In genomic region chr10:78706256-78706655, GRCh38 we compare ENCODE assay signal across 26 cellular contexts.
DNase-seq lines count a peak whose midpoint lies in the region; ATAC-seq and TF ChIP-seq lines count a peak whose summit lies in the region.
"Had no signal": no experiment of that assay in that cellular context is flagged by ENCODE, and none has a peak within 500 bp of the region (broad histone marks: within the 10 kb centered on the region; RNA-seq: fewer than 3 reads in every experiment).

No MANE protein-coding gene starts in this region.

- H3K27me3 Mint-ChIP-seq in stimulated activated naive CD8-positive, alpha-beta T cell treated with anti-CD3 and anti-CD28 coated beads, Interleukin-15, amount 100 ng/mL, for 72 hours = peaks cover 6% of the 10 kb centered on the region

- H3K27me3 ChIP-seq in fibroblast of lung (ENCODE audit: control insufficient read depth, insufficient read depth, low read length) = no peaks in the 10 kb centered on the region
- H3K27me3 ChIP-seq: uterus had no signal

- no peaks in the 10 kb centered on the region for H4K20me1 ChIP-seq in fibroblast of lung (ENCODE audit: control insufficient read depth, extremely low read depth, insufficient read depth, low read length)

- H3K4me3 ChIP-seq in fibroblast of lung (replicated peaks in 1 of 4; ENCODE audit: control extremely low read depth in 1 of 4, insufficient read depth in 1 of 4, low read depth in 3 of 4, low read length in 4 of 4) = no peak overlapping the region
- H3K4me3 ChIP-seq: uterus had no signal

- H3K9ac ChIP-seq in fibroblast of lung (ENCODE audit: insufficient read depth, low read length) = no peak overlapping the region
- H3K9ac ChIP-seq: KMS-11 had no signal

- no peaks in the 10 kb centered on the region for H3K79me2 ChIP-seq in fibroblast of lung (ENCODE audit: control insufficient read depth, insufficient read depth, low read length)

- H3K4me1 ChIP-seq in fibroblast of lung (ENCODE audit: control insufficient read depth, extremely low read depth, insufficient read depth, low read length) = peaks cover 3% of the 10 kb centered on the region
- H3K4me1 ChIP-seq: uterus had no signal

- no peak for DNase-seq in stimulated activated naive CD8-positive, alpha-beta T cell treated with anti-CD3 and anti-CD28 coated beads, Interleukin-15, Interleukin-2, amounts not matched to agents 100 U/mL and 50 U/mL, for 24 hours
- no peak for DNase-seq in stimulated activated naive CD8-positive, alpha-beta T cell treated with anti-CD3 and anti-CD28 coated beads, Interleukin-15, amount 100 ng/mL, for 72 hours
- DNase-seq in RPMI7951 (ENCODE audit: low read depth) (peak; percentile 42), fibroblast of lung (ENCODE audit: low read depth in 2 of 2) (peak; percentile 21 to 65), DMS114 treated with DMSO at 0.1 percent for 48 hours (lab: John Stamatoyannopoulos, UW; ENCODE audit: unreplicated experiment) (no peak), superior temporal gyrus (ENCODE audit: extremely low spot score) (no peak), SIG-M5 (lab: John Stamatoyannopoulos, UW) (no peak)
- DNase-seq: activated naive CD8-positive, alpha-beta T cell treated with anti-CD3 and anti-CD28 coated beads, Interleukin-2, amount 10 ng/mL, durations not matched to agents 7 days and 5 days; CD4-positive, alpha-beta T cell; DMS79; foreskin melanocyte; left cardiac atrium; midbrain; NCI-H1048; NCI-H2029 treated with DMSO at 0.1 percent for 48 hours; NCI-H510A treated with DMSO at 0.1 percent for 48 hours; stimulated activated CD4-positive, alpha-beta T cell treated with anti-CD3 and anti-CD28 coated beads, Interleukin-2, amount 100 ng/mL, for 48 hours; substantia nigra; T-helper 9 cell; uterus had no signal

- no peak overlapping the region for H3K4me3 Mint-ChIP-seq in stimulated activated naive CD8-positive, alpha-beta T cell treated with anti-CD3 and anti-CD28 coated beads, Interleukin-15, amount 100 ng/mL, for 72 hours
- H3K4me3 Mint-ChIP-seq: activated naive CD8-positive, alpha-beta T cell treated with anti-CD3 and anti-CD28 coated beads, Interleukin-2, amount 10 ng/mL, durations not matched to agents 7 days and 5 days; activated T-helper 1 cell treated with anti-CD3 and anti-CD28 coated beads, Interleukin-12 subunit alpha, Interleukin-12 subunit beta, Interleukin-2, Interleukin-4 antibody, amounts not matched to agents 30 ng/mL and 10 ng/mL and 1 ng/mL, durations not matched to agents 14 hours and 24 hours and 36 hours; CD4-positive, alpha-beta T cell; neural crest cell had no signal

- H3K4me1 Mint-ChIP-seq in stimulated activated naive CD8-positive, alpha-beta T cell treated with anti-CD3 and anti-CD28 coated beads, Interleukin-15, amount 100 ng/mL, for 72 hours = no peaks in the 10 kb centered on the region
- H3K4me1 Mint-ChIP-seq: activated naive CD8-positive, alpha-beta T cell treated with anti-CD3 and anti-CD28 coated beads, Interleukin-2, amount 10 ng/mL, durations not matched to agents 7 days and 5 days had no signal

- H3K9me3 Mint-ChIP-seq in stimulated activated naive CD8-positive, alpha-beta T cell treated with anti-CD3 and anti-CD28 coated beads, Interleukin-15, amount 100 ng/mL, for 72 hours = peaks cover 5% of the 10 kb centered on the region in 2 donors
- H3K9me3 Mint-ChIP-seq: activated naive CD8-positive, alpha-beta T cell treated with anti-CD3 and anti-CD28 coated beads, Interleukin-2, amount 10 ng/mL, durations not matched to agents 7 days and 5 days; activated T-helper 1 cell treated with anti-CD3 and anti-CD28 coated beads, Interleukin-12 subunit alpha, Interleukin-12 subunit beta, Interleukin-2, Interleukin-4 antibody, amounts not matched to agents 30 ng/mL and 10 ng/mL and 1 ng/mL, durations not matched to agents 14 hours and 24 hours and 36 hours; CD4-positive, alpha-beta T cell had no signal

- no peaks in the 10 kb centered on the region for H3K9me3 ChIP-seq in fibroblast of lung (ENCODE audit: control insufficient read depth, insufficient read depth, low read depth, low read length)
- H3K9me3 ChIP-seq: uterus had no signal

- TF ChIP-seq CTCF in fibroblast of lung (conservative IDR thresholded peaks at IDR 0.05 in 1 of 2, IDR thresholded peaks at IDR 0.05 in 1 of 2; ENCODE audit: low read depth in 1 of 2, low read length in 2 of 2) = no peak

- no peak overlapping the region for H3K27ac Mint-ChIP-seq in stimulated activated naive CD8-positive, alpha-beta T cell treated with anti-CD3 and anti-CD28 coated beads, Interleukin-15, amount 100 ng/mL, for 72 hours
- H3K27ac Mint-ChIP-seq: activated naive CD8-positive, alpha-beta T cell treated with anti-CD3 and anti-CD28 coated beads, Interleukin-2, amount 10 ng/mL, durations not matched to agents 7 days and 5 days; activated T-helper 1 cell treated with anti-CD3 and anti-CD28 coated beads, Interleukin-12 subunit alpha, Interleukin-12 subunit beta, Interleukin-2, Interleukin-4 antibody, amounts not matched to agents 30 ng/mL and 10 ng/mL and 1 ng/mL, durations not matched to agents 14 hours and 24 hours and 36 hours; CD4-positive, alpha-beta T cell; progenitor cell of endocrine pancreas had no signal

- no peak overlapping the region for H3K4me2 ChIP-seq in fibroblast of lung (ENCODE audit: extremely low read depth, insufficient read depth, low read length)
- H3K4me2 ChIP-seq: KMS-11 had no signal

- H3K36me3 ChIP-seq in fibroblast of lung (ENCODE audit: control insufficient read depth, insufficient read depth, low read length) = no peaks in the 10 kb centered on the region
- H3K36me3 ChIP-seq: uterus had no signal

- no peak overlapping the region for H3K27ac ChIP-seq in fibroblast of lung (ENCODE audit: insufficient read depth, low read length)
- H3K27ac ChIP-seq: KMS-11, uterus had no signal

- H2AFZ ChIP-seq in fibroblast of lung (ENCODE audit: low read length) = no peak overlapping the region

- peak; percentile 71 for ATAC-seq in stimulated activated naive CD8-positive, alpha-beta T cell treated with anti-CD3 and anti-CD28 coated beads, Interleukin-15, Interleukin-2, amounts not matched to agents 100 U/mL and 50 U/mL, for 24 hours
- no peak for ATAC-seq in stimulated activated naive CD8-positive, alpha-beta T cell treated with anti-CD3 and anti-CD28 coated beads, Interleukin-15, amount 100 ng/mL, for 72 hours
- ATAC-seq in HG03521 (IDR thresholded peaks at IDR 0.05; ENCODE audit: unreplicated experiment) = no peak
- ATAC-seq: activated CD4-positive, CD25-positive, alpha-beta regulatory T cell treated with anti-CD3 and anti-CD28 coated beads, Interleukin-2, amount 50 U/mL, for 24 hours had no signal

Comparison
In these comparisons a context has a peak if more than half of its experiments do, and no peak if none do; other contexts are left out.
1. DNase-seq: peak in RPMI7951 (single experiment) and fibroblast of lung (2 of 2); none in stimulated activated naive CD8-positive, alpha-beta T cell treated with anti-CD3 and anti-CD28 coated beads, Interleukin-15, Interleukin-2, amounts not matched to agents 100 U/mL and 50 U/mL, for 24 hours (single experiment), stimulated activated naive CD8-positive, alpha-beta T cell treated with anti-CD3 and anti-CD28 coated beads, Interleukin-15, amount 100 ng/mL, for 72 hours (0 of 2), DMS114 treated with DMSO at 0.1 percent for 48 hours (single experiment), superior temporal gyrus (single experiment) and SIG-M5 (single experiment).